Comparison of ENCODE assay signal across 14 cellular contexts in genomic region chr3:130102545-130102944, GRCh38. TPM values are rescaled to one million over a fixed set of nuclear protein-coding genes. Genes with fewer than 3 reads are reported as not detected.
"Had no signal": no experiment of that assay in that cellular context is flagged by ENCODE, and none has a peak within 500 bp of the region (broad histone marks: within the 10 kb centered on the region; RNA-seq: fewer than 3 reads in every experiment).

No MANE protein-coding gene starts in this region.

RNA-seq across cellular contexts. Expression of gene ALG1L2, which starts 20.9 kb away (rescaled TPM):
- total RNA-seq: dermis blood vessel endothelial cell, endothelial cell of umbilical vein, epithelial cell of proximal tubule, esophagus mucosa, esophagus squamous epithelium, foreskin keratinocyte, frontal cortex, gastrocnemius medialis, gastroesophageal sphincter, glomerular endothelial cell, heart right ventricle had no signal
- polyA plus RNA-seq: endothelial cell of umbilical vein, esophagus, fibroblast of lung, foreskin keratinocyte, heart left ventricle, heart right ventricle had no signal
